Comparison of ENCODE assay signal across 1 cellular context in genomic region chr14:101972126-101972785, GRCh38.
TF ChIP-seq lines count a peak whose summit lies in the region.

No MANE protein-coding gene starts in this region.

TF ChIP-seq in HepG2, 621 proteins besides CTCF, POLR2A, EP300 and RAD21 (continued from another document and continues in another):
- TF ChIP-seq BCLAF1 (IDR thresholded peaks at IDR 0.05) = no peak
- TF ChIP-seq THAP11 (CRISPR knock-in tag; IDR thresholded peaks at IDR 0.05) = peak; percentile 74
- TF ChIP-seq ZNF12 (CRISPR knock-in tag; IDR thresholded peaks at IDR 0.05) = peak; percentile 43; the same call in 1 of the 2 replicates
- peak; percentile 69; the same call in 1 of the 2 replicates for TF ChIP-seq ETV5 (CRISPR knock-in tag; IDR thresholded peaks at IDR 0.05; ENCODE audit: borderline replicate concordance)
- no peak; the same call in 1 of the 2 replicates for TF ChIP-seq PPARG (CRISPR knock-in tag; conservative IDR thresholded peaks at IDR 0.05)
- TF ChIP-seq ZBED4 (CRISPR knock-in tag; IDR thresholded peaks at IDR 0.05; ENCODE audit: borderline replicate concordance) = no peak
- TF ChIP-seq ATF2 (CRISPR knock-in tag; IDR thresholded peaks at IDR 0.05) = 0 out of 2 replicates have a peak, but pooled peaks have one; percentile 44
- no peak for TF ChIP-seq ZBTB21 (CRISPR knock-in tag; IDR thresholded peaks at IDR 0.05)
- TF ChIP-seq BHLHE40 (IDR thresholded peaks at IDR 0.05; ENCODE audit: low read length) = 0 out of 2 replicates have a peak, but pooled peaks have one; percentile 31
- no peak for TF ChIP-seq SETDB1 (CRISPR knock-in tag; IDR thresholded peaks at IDR 0.05; ENCODE audit: borderline replicate concordance)
- peak; percentile 20; the same call in 1 of the 2 replicates for TF ChIP-seq CBX5 (CRISPR knock-in tag; IDR thresholded peaks at IDR 0.05; ENCODE audit: borderline replicate concordance)
- peak; percentile 51; the same call in 1 of the 2 replicates for TF ChIP-seq HMG20A (CRISPR knock-in tag; IDR thresholded peaks at IDR 0.05; ENCODE audit: borderline replicate concordance)
- 0 out of 2 replicates have a peak, but pooled peaks have one; percentile 57 for TF ChIP-seq ZNF644 (CRISPR knock-in tag; IDR thresholded peaks at IDR 0.05; ENCODE audit: low read depth)
- TF ChIP-seq ZBTB14 (CRISPR knock-in tag; IDR thresholded peaks at IDR 0.05) = no peak
- TF ChIP-seq ZNF614 (CRISPR knock-in tag; IDR thresholded peaks at IDR 0.05; ENCODE audit: borderline replicate concordance) = 0 out of 2 replicates have a peak, but pooled peaks have one; percentile 23
- TF ChIP-seq KLF9 (CRISPR knock-in tag; IDR thresholded peaks at IDR 0.05; ENCODE audit: low read depth) = no peak
- no peak for TF ChIP-seq MEIS1 (CRISPR knock-in tag; IDR thresholded peaks at IDR 0.05; ENCODE audit: borderline replicate concordance)
- TF ChIP-seq FOXK2 (IDR thresholded peaks at IDR 0.05) = no peak
- TF ChIP-seq ATF4 (CRISPR knock-in tag; IDR thresholded peaks at IDR 0.05) = 0 out of 4 replicates have a peak, but pooled peaks of 1 of the 2 experiments have one; percentile 28
- no peak for TF ChIP-seq NR2F6 (IDR thresholded peaks at IDR 0.05)
- TF ChIP-seq NR2F6 (CRISPR knock-in tag; IDR thresholded peaks at IDR 0.05) = peak; percentile 46; the same call in 1 of the 2 replicates
- peak; percentile 92 for TF ChIP-seq JUND (CRISPR knock-in tag; IDR thresholded peaks at IDR 0.05)
- peak; percentile 62 for TF ChIP-seq CEBPG (CRISPR knock-in tag; IDR thresholded peaks at IDR 0.05)
- TF ChIP-seq ZNF543 (CRISPR knock-in tag; IDR thresholded peaks at IDR 0.05) = no peak
- TF ChIP-seq ZNF280B (CRISPR knock-in tag; IDR thresholded peaks at IDR 0.05; ENCODE audit: borderline replicate concordance) = no peak
- no peak for TF ChIP-seq HOMEZ (CRISPR knock-in tag; IDR thresholded peaks at IDR 0.05; ENCODE audit: low read depth)
- peak; percentile 47; the same call in 1 of the 2 replicates for TF ChIP-seq ZFX (CRISPR knock-in tag; IDR thresholded peaks at IDR 0.05; ENCODE audit: low read depth)
- TF ChIP-seq THYN1 (CRISPR knock-in tag; IDR thresholded peaks at IDR 0.05; ENCODE audit: borderline replicate concordance, low read depth) = no peak
- no peak for TF ChIP-seq PLSCR1 (CRISPR knock-in tag; IDR thresholded peaks at IDR 0.05; ENCODE audit: borderline replicate concordance)
- no peak for TF ChIP-seq ZKSCAN1 (IDR thresholded peaks at IDR 0.05; ENCODE audit: low read length)
- TF ChIP-seq SALL1 (CRISPR knock-in tag; IDR thresholded peaks at IDR 0.05) = peak; percentile 74
- no peak for TF ChIP-seq RELA (CRISPR knock-in tag; IDR thresholded peaks at IDR 0.05)
- no peak for TF ChIP-seq THRA (CRISPR knock-in tag; IDR thresholded peaks at IDR 0.05; ENCODE audit: borderline replicate concordance)
- TF ChIP-seq NFIB (CRISPR knock-in tag; IDR thresholded peaks at IDR 0.05; ENCODE audit: borderline replicate concordance) = no peak
- no peak for TF ChIP-seq TFDP1 (CRISPR knock-in tag; IDR thresholded peaks at IDR 0.05; ENCODE audit: borderline replicate concordance)
- TF ChIP-seq ASH2L (IDR thresholded peaks at IDR 0.05; ENCODE audit: insufficient read length, low read depth, low read length) = no peak
- no peak for TF ChIP-seq ZNF232 (CRISPR knock-in tag; IDR thresholded peaks at IDR 0.05; ENCODE audit: borderline replicate concordance)
- TF ChIP-seq RXRB (CRISPR knock-in tag; IDR thresholded peaks at IDR 0.05; ENCODE audit: borderline replicate concordance) = 0 out of 2 replicates have a peak, but pooled peaks have one; percentile 13
- TF ChIP-seq ZNF577 (CRISPR knock-in tag; IDR thresholded peaks at IDR 0.05; ENCODE audit: borderline replicate concordance, low read depth) = no peak
- peak; percentile 67; the same call in 1 of the 2 replicates for TF ChIP-seq GATAD2A (CRISPR knock-in tag; IDR thresholded peaks at IDR 0.05)
- peak; percentile 94 for TF ChIP-seq ATF3 (CRISPR knock-in tag; IDR thresholded peaks at IDR 0.05)
- TF ChIP-seq CREB1 (IDR thresholded peaks at IDR 0.05) = peak; percentile 36; the same call in 1 of the 2 replicates
- TF ChIP-seq CREB1 (CRISPR knock-in tag; IDR thresholded peaks at IDR 0.05) = no peak; the same call in 1 of the 2 replicates
- peak; percentile 72; the same call in 1 of the 2 replicates for TF ChIP-seq ZNF205 (CRISPR knock-in tag; IDR thresholded peaks at IDR 0.05)
